7 cellular contexts compared by ENCODE assay signal in genomic region chr2:128734521-128735295, GRCh38.
DNase-seq lines count a peak whose midpoint lies in the region; ATAC-seq and TF ChIP-seq lines count a peak whose summit lies in the region.

No MANE protein-coding gene starts in this region.

- intact Hi-C loops in adrenal gland (cut with DNase I) (loop anchor here (10.0 kb wide), 2 partner anchors 420 to 560 kb away; partner anchors contain the start of gene HS6ST1 (in 1 of the 2)), natural killer cell (cut with micrococcal nuclease) (loop anchor here (10.0 kb wide), 2 partner anchors 1120 to 1600 kb away; no protein-coding TSS in a partner anchor)
- intact Hi-C loops in CD4-positive, alpha-beta memory T cell (cut with micrococcal nuclease): loop anchor here (10.0 kb wide), 1 partner anchor 1110 kb away; no protein-coding TSS in a partner anchor

- peak; percentile 56 for ATAC-seq in GM18867 (IDR thresholded peaks at IDR 0.05; ENCODE audit: unreplicated experiment)
- peak; percentile 45 for ATAC-seq in HG03139 (IDR thresholded peaks at IDR 0.05; ENCODE audit: unreplicated experiment)
- peak; percentile 8 to 34 (median 29) for ATAC-seq in natural killer cell

- H3K4me3 Mint-ChIP-seq in natural killer cell: no peak overlapping the region
- no peak overlapping the region for H3K4me3 Mint-ChIP-seq in CD4-positive, alpha-beta memory T cell

- TF ChIP-seq POLR2A in adrenal gland (IDR thresholded peaks at IDR 0.05): no peak

- WGBS in adrenal gland, 4 donors: 48 to 64% (median 53%) methylated on average over 16 to 37 of the region's 37 CpGs

- H3K27ac Mint-ChIP-seq in natural killer cell: no peak overlapping the region
- H3K27ac Mint-ChIP-seq in CD4-positive, alpha-beta memory T cell: no peak overlapping the region

- no peaks in the 10 kb centered on the region for H3K9me3 Mint-ChIP-seq in natural killer cell
- H3K9me3 Mint-ChIP-seq in CD4-positive, alpha-beta memory T cell: peaks cover 0 to 2% (median 0%) of the 10 kb centered on the region in 8 donors

- H3K36me3 ChIP-seq in adrenal gland (replicated peaks in 1 of 2) (no peaks in the 10 kb centered on the region), BE2C (no peaks in the 10 kb centered on the region)
- H3K36me3 ChIP-seq in CD4-positive, alpha-beta memory T cell (ENCODE audit: insufficient read depth, low read length): no peaks in the 10 kb centered on the region

- DNase-seq in adrenal gland (peak in 6 of 7 donors; percentile 51 to 82 (median 64)), natural killer cell (no peak), BE2C (no peak)
- no peak for DNase-seq in activated CD8-positive, alpha-beta memory T cell treated with anti-CD3 and anti-CD28 coated beads, Interleukin-2, amount 50 U/mL, for 4 hours
- DNase-seq in CD4-positive, alpha-beta memory T cell: no peak

- H3K27me3 Mint-ChIP-seq in natural killer cell (ENCODE audit: low read depth in 2 of 2): peaks cover 8 to 9% of the 10 kb centered on the region in 2 donors
- peaks cover 4 to 10% of the 10 kb centered on the region in 2 donors for H3K27me3 Mint-ChIP-seq in CD4-positive, alpha-beta memory T cell

- TF ChIP-seq CTCF in adrenal gland (IDR thresholded peaks at IDR 0.05) (no peak), natural killer cell (IDR thresholded peaks at IDR 0.05) (no peak), BE2C (IDR thresholded peaks at IDR 0.05; ENCODE audit: low read depth, low read length) (no peak)

- POLR2A ChIA-PET in CD4-positive, alpha-beta memory T cell (lab: Charles Lee; ENCODE audit: partially characterized antibody): no interaction called here

- H3K4me1 Mint-ChIP-seq in natural killer cell: peaks cover 0 to 21% of the 10 kb centered on the region in 2 donors
- peaks cover 0 to 4% (median 2%) of the 10 kb centered on the region in 4 donors for H3K4me1 Mint-ChIP-seq in CD4-positive, alpha-beta memory T cell

- no peaks in the 10 kb centered on the region for H3K9me3 ChIP-seq in adrenal gland (replicated peaks in 1 of 3)
- H3K9me3 ChIP-seq in CD4-positive, alpha-beta memory T cell (ENCODE audit: control insufficient read depth in 1 of 2, low read length in 2 of 2): no peaks in the 10 kb centered on the region
- no peaks in the 10 kb centered on the region for H3K9me3 ChIP-seq in BE2C

- peak overlapping the region in 1 of 5 donors; percentile 18 for H3K27ac ChIP-seq in adrenal gland
- no peak overlapping the region for H3K27ac ChIP-seq in CD4-positive, alpha-beta memory T cell (ENCODE audit: low read depth, low read length)

- H3K4me1 ChIP-seq in adrenal gland (replicated peaks in 1 of 2) (peaks cover 9 to 28% of the 10 kb centered on the region in 2 donors), BE2C (peaks cover 7% of the 10 kb centered on the region; the same call in 1 of the 2 replicates)
- H3K4me1 ChIP-seq in CD4-positive, alpha-beta memory T cell (ENCODE audit: insufficient read depth, low read length): peaks cover 6% of the 10 kb centered on the region

- H3K4me3 ChIP-seq in adrenal gland: no peak overlapping the region
- H3K4me3 ChIP-seq in CD4-positive, alpha-beta memory T cell (ENCODE audit: low read length in 2 of 2): no peak overlapping the region
- H3K4me3 ChIP-seq in BE2C (ENCODE audit: low read depth, low read length): no peak overlapping the region

- CTCF ChIA-PET in CD4-positive, alpha-beta memory T cell (lab: Charles Lee; ENCODE audit: partially characterized antibody): no interaction called here

- H3K27me3 ChIP-seq in adrenal gland: no peaks in the 10 kb centered on the region
- H3K27me3 ChIP-seq in CD4-positive, alpha-beta memory T cell (ENCODE audit: insufficient read depth, low read length): no peaks in the 10 kb centered on the region
- no peaks in the 10 kb centered on the region for H3K27me3 ChIP-seq in BE2C

- H3K36me3 Mint-ChIP-seq in natural killer cell: no peaks in the 10 kb centered on the region
- no peaks in the 10 kb centered on the region for H3K36me3 Mint-ChIP-seq in CD4-positive, alpha-beta memory T cell

Comparison
In these comparisons a context has a peak if more than half of its experiments do, and no peak if none do; other contexts are left out.
1. DNase-seq: peak in adrenal gland (6 of 7); none in natural killer cell (single experiment), activated CD8-positive, alpha-beta memory T cell treated with anti-CD3 and anti-CD28 coated beads, Interleukin-2, amount 50 U/mL, for 4 hours (single experiment), CD4-positive, alpha-beta memory T cell (0 of 5) and BE2C (single experiment).
2. Peak in every context shown above with its lines, with median percentiles within 50 percentile points of each other: ATAC-seq.